Comparison of ENCODE assay signal across 8 cellular contexts in the genomic region with DNA sequence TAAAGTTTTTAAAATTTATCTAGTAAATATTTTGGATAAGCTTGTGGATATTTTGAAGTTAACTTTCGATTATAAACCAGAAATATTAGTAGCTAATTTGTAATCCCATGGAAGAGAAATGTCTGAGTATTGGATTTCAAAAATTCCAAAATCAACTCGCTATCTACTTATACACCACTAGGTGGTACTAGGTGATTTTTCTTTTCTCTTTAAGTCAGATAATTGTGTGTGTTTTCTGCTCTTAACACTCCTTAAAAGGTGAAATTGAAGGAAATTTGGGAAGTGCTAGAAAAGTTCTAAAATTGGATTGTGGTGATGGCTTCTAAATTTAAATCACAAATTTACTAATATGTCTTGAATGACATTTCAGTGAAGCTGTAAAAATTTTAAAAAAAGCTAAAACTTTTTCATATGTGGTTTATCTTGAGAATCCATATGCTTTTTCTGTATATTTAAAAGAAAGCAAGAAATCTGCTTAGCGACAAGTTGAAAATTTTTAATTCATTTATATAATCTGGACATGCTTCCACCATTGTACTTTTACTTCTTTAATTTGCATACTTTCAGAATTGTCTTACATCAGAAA.
DNase-seq lines count a peak whose midpoint lies in the region; ATAC-seq and TF ChIP-seq lines count a peak whose summit lies in the region.

No MANE protein-coding gene starts in this region.

- peak; percentile 59 for TF ChIP-seq CTCF in LNCaP clone FGC (IDR thresholded peaks at IDR 0.05; ENCODE audit: control insufficient read depth, extremely low read depth, insufficient read depth)
- peak; percentile 37 to 67 (median 59) for TF ChIP-seq CTCF in ascending aorta (IDR thresholded peaks at IDR 0.05)

- H3K4me3 Mint-ChIP-seq in effector memory CD8-positive, alpha-beta T cell = no peak overlapping the region

- peaks cover 8 to 11% of the 10 kb centered on the region in 2 donors for H3K27me3 Mint-ChIP-seq in effector memory CD8-positive, alpha-beta T cell

- H3K9me3 ChIP-seq in ascending aorta = no peaks in the 10 kb centered on the region

- H3K36me3 ChIP-seq in ascending aorta = no peaks in the 10 kb centered on the region

- no peak overlapping the region for H3K27ac ChIP-seq in ascending aorta

- no peaks in the 10 kb centered on the region for H3K4me1 Mint-ChIP-seq in effector memory CD8-positive, alpha-beta T cell (ENCODE audit: low read depth in 2 of 2)

- intact Hi-C loops in ascending aorta (cut with DNase I) = loop anchor here (1.0 kb wide), 1 partner anchor 114 kb away; no protein-coding TSS in a partner anchor

- H3K9me3 Mint-ChIP-seq in effector memory CD8-positive, alpha-beta T cell = no peaks in the 10 kb centered on the region

- H3K27ac Mint-ChIP-seq in effector memory CD8-positive, alpha-beta T cell = no peak overlapping the region

- ATAC-seq in left lobe of liver (peak; percentile 79), GM21576 (IDR thresholded peaks at IDR 0.05; ENCODE audit: unreplicated experiment) (no peak)
- ATAC-seq in effector memory CD8-positive, alpha-beta T cell (replicated peaks) = no peak

- H3K27me3 ChIP-seq in ascending aorta = no peaks in the 10 kb centered on the region

- DNase-seq in NCI-H2196 (lab: John Stamatoyannopoulos, UW; ENCODE audit: unreplicated experiment) (peak; percentile 3), NCI-H2196 treated with DMSO at 0.1 percent for 48 hours (lab: John Stamatoyannopoulos, UW; ENCODE audit: unreplicated experiment) (no peak), LNCaP clone FGC (ENCODE audit: low read depth) (peak; percentile 6), ascending aorta (ENCODE audit: low spot score in 2 of 2) (no peak), left lobe of liver (ENCODE audit: low spot score) (no peak), NCI-H345 treated with DMSO at 0.1 percent for 48 hours (lab: John Stamatoyannopoulos, UW; ENCODE audit: unreplicated experiment) (no peak)
- no peak for DNase-seq in effector memory CD8-positive, alpha-beta T cell

- H3K36me3 Mint-ChIP-seq in effector memory CD8-positive, alpha-beta T cell (ENCODE audit: insufficient read depth) = no peaks in the 10 kb centered on the region

- H3K4me1 ChIP-seq in ascending aorta = no peaks in the 10 kb centered on the region

- H3K4me3 ChIP-seq in LNCaP clone FGC (ENCODE audit: low read depth, low read length) = no peak overlapping the region
- no peak overlapping the region for H3K4me3 ChIP-seq in ascending aorta

Comparison
In these comparisons a context has a peak if more than half of its experiments do, and no peak if none do; other contexts are left out.
1. DNase-seq: peak in NCI-H2196 (single experiment) and LNCaP clone FGC (single experiment); none in NCI-H2196 treated with DMSO at 0.1 percent for 48 hours (single experiment), ascending aorta (0 of 2), left lobe of liver (single experiment), NCI-H345 treated with DMSO at 0.1 percent for 48 hours (single experiment) and effector memory CD8-positive, alpha-beta T cell (0 of 3).